8 cellular contexts compared by ENCODE assay signal in the genomic region with DNA sequence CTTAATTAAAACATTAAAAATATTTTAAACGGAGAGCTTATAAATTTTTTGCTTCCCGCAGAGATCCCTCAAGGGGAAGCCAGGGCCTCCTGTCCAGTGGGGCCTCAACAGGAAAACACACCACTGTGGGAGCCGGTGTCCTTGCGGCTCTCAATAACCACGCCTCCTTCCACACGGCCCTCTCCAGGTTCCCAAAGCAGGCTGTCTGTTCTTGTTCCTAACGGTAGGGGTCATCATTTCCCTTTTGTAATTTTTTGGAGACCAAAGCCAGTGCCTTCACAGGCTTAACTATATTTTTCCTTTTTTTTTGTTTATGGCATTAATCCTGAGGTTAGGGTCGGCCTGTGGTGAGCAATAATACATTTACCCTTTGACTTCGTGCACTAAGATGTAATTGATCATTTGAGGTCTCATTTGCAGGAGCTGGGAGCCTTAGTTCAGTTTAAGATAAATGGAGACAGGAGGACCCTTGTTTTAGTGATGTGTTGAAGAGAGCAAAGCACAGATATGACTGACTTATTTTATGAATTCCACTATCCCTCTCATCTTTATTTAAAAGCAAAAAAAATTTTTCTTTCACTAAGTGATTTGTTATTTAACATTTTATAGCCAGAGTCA.
DNase-seq lines count a peak whose midpoint lies in the region; ATAC-seq and TF ChIP-seq lines count a peak whose summit lies in the region.

No MANE protein-coding gene starts in this region.

- DNase-seq in DMS114 treated with DMSO at 0.1 percent for 48 hours (lab: John Stamatoyannopoulos, UW; ENCODE audit: unreplicated experiment) (peak; percentile 89), HL-60 (ENCODE audit: low read depth in 1 of 2, low spot score in 1 of 2) (peak; percentile 17 to 60), NCI-H748 treated with DMSO at 0.1 percent for 48 hours (lab: John Stamatoyannopoulos, UW) (peak; percentile 52), heart left ventricle (peak; percentile 27 to 63 (median 42)), retina (peak; percentile 86)
- DNase-seq in activated naive CD4-positive, alpha-beta T cell treated with anti-CD3 and anti-CD28 coated beads, Interleukin-2, amount 50 U/mL, for 72 hours (ENCODE audit: low spot score in 2 of 2): peak in 1 of 2 donors; percentile 44

- H3K9me3 ChIP-seq in heart left ventricle: no peaks in the 10 kb centered on the region

- H3K27ac ChIP-seq in HL-60 (replicated peaks): no peak overlapping the region
- H3K27ac ChIP-seq in heart left ventricle: no peak overlapping the region

- no peak for TF ChIP-seq POLR2A in heart left ventricle (IDR thresholded peaks at IDR 0.05)

- no peaks in the 10 kb centered on the region for H3K9me3 Mint-ChIP-seq in activated naive CD4-positive, alpha-beta T cell treated with anti-CD3 and anti-CD28 coated beads, Interleukin-2, amount 50 U/mL, for 72 hours

- H3K27ac Mint-ChIP-seq in activated naive CD4-positive, alpha-beta T cell treated with anti-CD3 and anti-CD28 coated beads, Interleukin-2, amount 50 U/mL, for 72 hours: no peak overlapping the region

- ATAC-seq in GM19438 (IDR thresholded peaks at IDR 0.05; ENCODE audit: low read depth, unreplicated experiment) (peak; percentile 94), heart left ventricle (peak in 3 of 4 donors; percentile 81 to 84 (median 82)), GM18873 (IDR thresholded peaks at IDR 0.05; ENCODE audit: low FRiP score, unreplicated experiment) (no peak)
- ATAC-seq in activated naive CD4-positive, alpha-beta T cell treated with anti-CD3 and anti-CD28 coated beads, Interleukin-2, amount 50 U/mL, for 72 hours: peak; percentile 60 to 84

- peaks cover 0 to 5% (median 0%) of the 10 kb centered on the region in 12 donors for H3K4me1 ChIP-seq in heart left ventricle

- H3K4me3 ChIP-seq in HL-60 (replicated peaks; ENCODE audit: insufficient read depth, low read length): no peak overlapping the region
- H3K4me3 ChIP-seq in heart left ventricle: no peak overlapping the region

- H3K27me3 ChIP-seq in HL-60 (ENCODE audit: insufficient read depth, poor library complexity, severe bottlenecking) (no peaks in the 10 kb centered on the region), heart left ventricle (no peaks in the 10 kb centered on the region)

- H3K36me3 Mint-ChIP-seq in activated naive CD4-positive, alpha-beta T cell treated with anti-CD3 and anti-CD28 coated beads, Interleukin-2, amount 50 U/mL, for 72 hours: no peaks in the 10 kb centered on the region

- intact Hi-C loops in heart left ventricle (cut with DNase I): loop anchor here (1.0 to 10.0 kb wide), 5 partner anchors 217 to 663 kb away; partner anchors contain the start of gene CBLN1 (in 1 of the 10)

- no peaks in the 10 kb centered on the region for H3K36me3 ChIP-seq in heart left ventricle

- TF ChIP-seq CTCF in HL-60 (IDR thresholded peaks at IDR 0.05; ENCODE audit: insufficient read depth, low read length) (peak; percentile 84), heart left ventricle (IDR thresholded peaks at IDR 0.05) (peak; percentile 65 to 84 (median 73))

- 1 to 4% (median 2%) methylated on average over 9 of the region's 9 CpGs for WGBS in heart left ventricle, 4 donors
